Comparison of ENCODE assay signal across 33 cellular contexts in the genomic region with DNA sequence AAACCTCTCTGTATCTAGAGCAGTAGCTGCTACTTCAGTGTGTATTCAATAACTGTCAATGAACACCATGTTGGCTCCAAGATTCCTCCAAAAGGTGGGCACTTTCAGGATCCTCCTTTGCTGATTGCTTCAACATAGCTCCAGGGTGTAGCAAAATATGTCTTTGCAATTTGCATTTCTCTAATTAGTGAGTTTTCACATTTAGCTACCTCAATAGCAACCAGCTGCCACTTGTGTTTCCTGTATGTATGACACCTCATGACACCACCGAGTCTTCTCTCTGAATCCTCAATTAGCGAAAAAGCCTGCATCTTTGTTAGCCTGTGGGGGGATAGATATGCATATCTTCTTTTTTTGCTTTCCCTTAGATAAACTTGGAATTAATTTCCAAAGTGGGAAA.
"Had no signal": no experiment of that assay in that cellular context is flagged by ENCODE, and none has a peak within 500 bp of the region (broad histone marks: within the 10 kb centered on the region; RNA-seq: fewer than 3 reads in every experiment).

No MANE protein-coding gene starts in this region.

- H3K27ac ChIP-seq: adrenal gland, body of pancreas, brain microvascular endothelial cell, breast epithelium, WERI-Rb-1 had no signal

- H3K36me3 ChIP-seq: adrenal gland, brain microvascular endothelial cell, breast epithelium, WERI-Rb-1 had no signal

- ATAC-seq: activated CD4-positive, CD25-positive, alpha-beta regulatory T cell treated with anti-CD3 and anti-CD28 coated beads, Interleukin-2, amount 50 U/mL, for 24 hours; activated CD8-positive, alpha-beta T cell treated with anti-CD3 and anti-CD28 coated beads for 36 hours; activated naive CD4-positive, alpha-beta T cell treated with anti-CD3 and anti-CD28 coated beads, Interleukin-2, amount 50 U/mL, for 72 hours; activated T-cell treated with anti-CD3 and anti-CD28 coated beads, Interleukin-2, amount 50 U/mL, for 4 hours; activated T-cell treated with anti-CD3 and anti-CD28 coated beads, Interleukin-2, amount 50 U/mL, for 72 hours; activated T-helper 17 cell treated with anti-CD3 and anti-CD28 coated beads, Interleukin-2, amount 50 U/mL, for 72 hours; body of pancreas; WTC11 had no signal

- H3K4me1 ChIP-seq: adrenal gland, body of pancreas, breast epithelium had no signal

- H3K4me3 ChIP-seq: adrenal gland, body of pancreas, breast epithelium had no signal

- H3K27me3 ChIP-seq: adrenal gland, body of pancreas, brain microvascular endothelial cell, breast epithelium had no signal

- H3K9me3 ChIP-seq: adrenal gland, body of pancreas had no signal

- DNase-seq: activated CD4-positive, alpha-beta memory T cell treated with anti-CD3 and anti-CD28 coated beads for 36 hours; activated CD4-positive, alpha-beta T cell treated with anti-CD3 and anti-CD28 coated beads for 4 hours; activated CD4-positive, alpha-beta T cell treated with anti-CD3 and anti-CD28 coated beads, Interleukin-2, amount 10 ng/mL, durations not matched to agents 24 days and 14 days; activated CD4-positive, alpha-beta T cell treated with anti-CD3 and anti-CD28 coated beads, Interleukin-2, amount 50 U/mL, for 1 hour; activated CD4-positive, alpha-beta T cell treated with anti-CD3 and anti-CD28 coated beads, Interleukin-2, amount 50 U/mL, for 4 hours; activated CD4-positive, CD25-positive, alpha-beta regulatory T cell; activated CD8-positive, alpha-beta memory T cell treated with anti-CD3 and anti-CD28 coated beads, Interleukin-2, amount 50 U/mL, for 4 hours; activated CD8-positive, alpha-beta T cell treated with anti-CD3 and anti-CD28 coated beads for 36 hours; activated effector memory CD4-positive, alpha-beta T cell treated with anti-CD3 and anti-CD28 coated beads, Interleukin-2, amount 50 U/mL, for 16 hours; activated gamma-delta T cell treated with Interleukin-2 at 50 U/mL for 16 hours; activated naive CD4-positive, alpha-beta T cell; activated naive CD4-positive, alpha-beta T cell treated with anti-CD3 and anti-CD28 coated beads for 36 hours; activated naive CD4-positive, alpha-beta T cell treated with anti-CD3 and anti-CD28 coated beads, Interleukin-2, amount 50 U/mL, for 16 hours; activated naive CD8-positive, alpha-beta T cell treated with anti-CD3 and anti-CD28 coated beads for 36 hours; activated T-cell treated with anti-CD3 and anti-CD28 coated beads for 4 hours; activated T-cell treated with anti-CD3 and anti-CD28 coated beads, Interleukin-2, amount 50 U/mL, for 1 hour; activated T-cell treated with anti-CD3 and anti-CD28 coated beads, Interleukin-2, amount 50 U/mL, for 4 hours; activated T-cell treated with anti-CD3 and anti-CD28 coated beads, Interleukin-2, amount 50 U/mL, for 72 hours; adrenal gland; amniotic stem cell; aorta; body of pancreas; brain microvascular endothelial cell; central memory CD4-positive, alpha-beta T cell; T-helper 1 cell; T-helper 2 cell; T-helper 9 cell; WERI-Rb-1 had no signal
